In the genomic region with DNA sequence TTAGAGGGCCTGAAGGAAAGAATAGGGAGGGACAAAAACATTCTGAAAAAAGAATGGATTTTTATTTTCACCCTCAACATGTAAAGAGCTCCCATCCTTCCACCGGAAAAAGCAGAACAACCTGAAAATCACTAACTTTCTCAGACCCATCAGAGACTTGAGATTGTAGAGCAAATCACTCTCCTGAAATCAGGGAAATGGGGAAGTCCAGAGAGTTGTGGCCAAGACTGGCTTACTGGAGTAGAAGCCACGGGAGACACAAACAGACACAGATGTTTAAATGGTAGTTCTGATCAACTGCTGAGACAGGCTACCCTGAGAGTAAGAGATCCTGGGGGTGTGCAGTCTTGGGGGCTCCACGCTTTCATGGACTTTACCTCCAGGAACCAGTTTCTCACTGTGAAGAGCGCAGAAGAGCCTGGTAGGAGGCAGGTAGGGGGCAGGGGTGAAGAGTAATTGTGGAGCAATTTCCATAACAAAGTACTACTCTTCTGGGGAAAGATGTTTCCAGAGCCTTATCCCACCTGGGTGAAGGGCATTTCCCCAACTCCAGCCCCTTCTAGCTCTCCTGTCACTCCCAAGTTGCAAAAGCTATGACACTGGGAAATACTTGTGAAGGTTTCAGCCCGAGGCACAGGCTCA, we compare ENCODE assay signal across 2 cellular contexts.
TF ChIP-seq lines count a peak whose summit lies in the region.

No MANE protein-coding gene starts in this region.

TF ChIP-seq in GM23338, 12 proteins besides CTCF, POLR2A, EP300 and RAD21:
- TF ChIP-seq NANOG (IDR thresholded peaks at IDR 0.05; ENCODE audit: borderline replicate concordance), result no peak
- TF ChIP-seq, protein P1, sequence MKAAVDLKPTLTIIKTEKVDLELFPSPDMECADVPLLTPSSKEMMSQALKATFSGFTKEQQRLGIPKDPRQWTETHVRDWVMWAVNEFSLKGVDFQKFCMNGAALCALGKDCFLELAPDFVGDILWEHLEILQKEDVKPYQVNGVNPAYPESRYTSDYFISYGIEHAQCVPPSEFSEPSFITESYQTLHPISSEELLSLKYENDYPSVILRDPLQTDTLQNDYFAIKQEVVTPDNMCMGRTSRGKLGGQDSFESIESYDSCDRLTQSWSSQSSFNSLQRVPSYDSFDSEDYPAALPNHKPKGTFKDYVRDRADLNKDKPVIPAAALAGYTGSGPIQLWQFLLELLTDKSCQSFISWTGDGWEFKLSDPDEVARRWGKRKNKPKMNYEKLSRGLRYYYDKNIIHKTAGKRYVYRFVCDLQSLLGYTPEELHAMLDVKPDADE (IDR thresholded peaks at IDR 0.05), result no peak
- TF ChIP-seq POLR2AphosphoS5 (IDR thresholded peaks at IDR 0.05; ENCODE audit: low read depth), result no peak
- TF ChIP-seq, protein P2, sequence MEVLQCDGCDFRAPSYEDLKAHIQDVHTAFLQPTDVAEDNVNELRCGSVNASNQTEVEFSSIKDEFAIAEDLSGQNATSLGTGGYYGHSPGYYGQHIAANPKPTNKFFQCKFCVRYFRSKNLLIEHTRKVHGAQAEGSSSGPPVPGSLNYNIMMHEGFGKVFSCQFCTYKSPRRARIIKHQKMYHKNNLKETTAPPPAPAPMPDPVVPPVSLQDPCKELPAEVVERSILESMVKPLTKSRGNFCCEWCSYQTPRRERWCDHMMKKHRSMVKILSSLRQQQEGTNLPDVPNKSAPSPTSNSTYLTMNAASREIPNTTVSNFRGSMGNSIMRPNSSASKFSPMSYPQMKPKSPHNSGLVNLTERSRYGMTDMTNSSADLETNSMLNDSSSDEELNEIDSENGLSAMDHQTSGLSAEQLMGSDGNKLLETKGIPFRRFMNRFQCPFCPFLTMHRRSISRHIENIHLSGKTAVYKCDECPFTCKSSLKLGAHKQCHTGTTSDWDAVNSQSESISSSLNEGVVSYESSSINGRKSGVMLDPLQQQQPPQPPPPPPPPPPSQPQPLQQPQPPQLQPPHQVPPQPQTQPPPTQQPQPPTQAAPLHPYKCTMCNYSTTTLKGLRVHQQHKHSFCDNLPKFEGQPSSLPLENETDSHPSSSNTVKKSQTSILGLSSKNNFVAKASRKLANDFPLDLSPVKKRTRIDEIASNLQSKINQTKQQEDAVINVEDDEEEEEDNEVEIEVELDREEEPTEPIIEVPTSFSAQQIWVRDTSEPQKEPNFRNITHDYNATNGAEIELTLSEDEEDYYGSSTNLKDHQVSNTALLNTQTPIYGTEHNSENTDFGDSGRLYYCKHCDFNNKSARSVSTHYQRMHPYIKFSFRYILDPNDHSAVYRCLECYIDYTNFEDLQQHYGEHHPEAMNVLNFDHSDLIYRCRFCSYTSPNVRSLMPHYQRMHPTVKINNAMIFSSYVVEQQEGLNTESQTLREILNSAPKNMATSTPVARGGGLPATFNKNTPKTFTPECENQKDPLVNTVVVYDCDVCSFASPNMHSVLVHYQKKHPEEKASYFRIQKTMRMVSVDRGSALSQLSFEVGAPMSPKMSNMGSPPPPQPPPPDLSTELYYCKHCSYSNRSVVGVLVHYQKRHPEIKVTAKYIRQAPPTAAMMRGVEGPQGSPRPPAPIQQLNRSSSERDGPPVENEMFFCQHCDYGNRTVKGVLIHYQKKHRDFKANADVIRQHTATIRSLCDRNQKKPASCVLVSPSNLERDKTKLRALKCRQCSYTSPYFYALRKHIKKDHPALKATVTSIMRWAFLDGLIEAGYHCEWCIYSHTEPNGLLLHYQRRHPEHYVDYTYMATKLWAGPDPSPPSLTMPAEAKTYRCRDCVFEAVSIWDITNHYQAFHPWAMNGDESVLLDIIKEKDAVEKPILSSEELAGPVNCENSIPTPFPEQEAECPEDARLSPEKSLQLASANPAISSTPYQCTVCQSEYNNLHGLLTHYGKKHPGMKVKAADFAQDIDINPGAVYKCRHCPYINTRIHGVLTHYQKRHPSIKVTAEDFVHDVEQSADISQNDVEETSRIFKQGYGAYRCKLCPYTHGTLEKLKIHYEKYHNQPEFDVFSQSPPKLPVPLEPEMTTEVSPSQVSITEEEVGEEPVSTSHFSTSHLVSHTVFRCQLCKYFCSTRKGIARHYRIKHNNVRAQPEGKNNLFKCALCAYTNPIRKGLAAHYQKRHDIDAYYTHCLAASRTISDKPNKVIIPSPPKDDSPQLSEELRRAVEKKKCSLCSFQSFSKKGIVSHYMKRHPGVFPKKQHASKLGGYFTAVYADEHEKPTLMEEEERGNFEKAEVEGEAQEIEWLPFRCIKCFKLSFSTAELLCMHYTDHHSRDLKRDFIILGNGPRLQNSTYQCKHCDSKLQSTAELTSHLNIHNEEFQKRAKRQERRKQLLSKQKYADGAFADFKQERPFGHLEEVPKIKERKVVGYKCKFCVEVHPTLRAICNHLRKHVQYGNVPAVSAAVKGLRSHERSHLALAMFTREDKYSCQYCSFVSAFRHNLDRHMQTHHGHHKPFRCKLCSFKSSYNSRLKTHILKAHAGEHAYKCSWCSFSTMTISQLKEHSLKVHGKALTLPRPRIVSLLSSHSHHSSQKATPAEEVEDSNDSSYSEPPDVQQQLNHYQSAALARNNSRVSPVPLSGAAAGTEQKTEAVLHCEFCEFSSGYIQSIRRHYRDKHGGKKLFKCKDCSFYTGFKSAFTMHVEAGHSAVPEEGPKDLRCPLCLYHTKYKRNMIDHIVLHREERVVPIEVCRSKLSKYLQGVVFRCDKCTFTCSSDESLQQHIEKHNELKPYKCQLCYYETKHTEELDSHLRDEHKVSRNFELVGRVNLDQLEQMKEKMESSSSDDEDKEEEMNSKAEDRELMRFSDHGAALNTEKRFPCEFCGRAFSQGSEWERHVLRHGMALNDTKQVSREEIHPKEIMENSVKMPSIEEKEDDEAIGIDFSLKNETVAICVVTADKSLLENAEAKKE (CRISPR knock-in tag; IDR thresholded peaks at IDR 0.05), result peak; percentile 69; the same call in 1 of the 2 replicates
- TF ChIP-seq ZNF331 (CRISPR knock-in tag; IDR thresholded peaks at IDR 0.05; ENCODE audit: low read depth), result no peak
- TF ChIP-seq EZH2phosphoT487 (IDR thresholded peaks at IDR 0.05; ENCODE audit: unreplicated experiment), result no peak
- no peak for TF ChIP-seq JUNB (IDR thresholded peaks at IDR 0.05; ENCODE audit: unreplicated experiment)
- no peak for TF ChIP-seq STAT1 (IDR thresholded peaks at IDR 0.05; ENCODE audit: unreplicated experiment)

TF ChIP-seq in K562, 482 proteins besides CTCF, POLR2A, EP300 and RAD21:
- TF ChIP-seq ZNF717 (CRISPR knock-in tag; IDR thresholded peaks at IDR 0.05) (no peak), RCOR1 (IDR thresholded peaks at IDR 0.05; ENCODE audit: borderline replicate concordance in 1 of 2, low read depth in 2 of 2, low read length in 2 of 2) (peak in 1 of 2 experiments; percentile 80; a peak in 2 of 4 replicates), ZNF165 (CRISPR knock-in tag; IDR thresholded peaks at IDR 0.05; ENCODE audit: borderline replicate concordance) (no peak), SPI1 (IDR thresholded peaks at IDR 0.05; ENCODE audit: borderline replicate concordance, low read depth, low read length) (peak; percentile 72; the same call in 1 of the 2 replicates), KDM1A (IDR thresholded peaks at IDR 0.05) (peak in 1 of 2 experiments; percentile 21; a peak in 1 of 4 replicates)
